ENCODE assay signal across 8 cellular contexts in the genomic region with DNA sequence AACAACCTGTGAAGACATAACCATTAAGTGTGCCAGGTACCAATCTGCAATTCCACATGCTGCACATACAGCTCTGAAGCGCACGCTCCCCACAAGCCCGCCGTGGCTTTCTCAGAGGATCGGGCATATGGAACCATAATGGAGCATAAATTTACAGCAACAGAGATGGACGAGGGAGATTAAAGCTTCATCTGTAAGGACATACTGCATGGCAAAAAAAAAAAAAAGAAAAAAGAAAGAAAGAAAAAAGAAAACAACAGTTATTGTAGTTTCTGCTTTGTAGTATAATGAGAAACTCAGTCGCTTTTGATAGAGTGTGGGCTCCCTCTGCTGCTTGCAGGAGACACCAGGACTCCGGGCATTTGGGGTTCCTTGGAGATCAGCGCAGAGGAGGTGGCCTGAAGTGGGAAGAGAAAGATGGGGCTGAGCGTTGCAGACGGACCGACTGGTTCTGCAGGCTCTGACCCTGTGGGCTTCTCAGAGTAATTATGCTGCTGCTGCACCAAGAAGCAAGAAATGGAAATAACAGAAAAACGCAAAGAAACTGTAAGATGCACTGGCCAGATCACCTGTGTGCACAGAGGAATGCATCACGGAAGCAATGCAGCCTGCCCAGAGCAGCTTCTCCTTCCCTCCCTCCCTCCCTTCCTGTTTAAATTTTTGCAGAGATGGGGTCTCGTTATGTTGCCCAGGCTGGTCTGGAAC. TPM values are rescaled to one million over a fixed set of nuclear protein-coding genes. Genes with fewer than 3 reads are reported as not detected.
DNase-seq lines count a peak whose midpoint lies in the region; ATAC-seq, FAIRE-seq and TF ChIP-seq lines count a peak whose summit lies in the region.

No MANE protein-coding gene starts in this region.

- H3K27ac Mint-ChIP-seq in activated CD4-positive, alpha-beta T cell treated with anti-CD3 and anti-CD28 coated beads, Interleukin-2, amount 10 ng/mL, durations not matched to agents 24 days and 14 days, result no peak overlapping the region

- no peaks in the 10 kb centered on the region for H3K36me3 Mint-ChIP-seq in activated CD4-positive, alpha-beta T cell treated with anti-CD3 and anti-CD28 coated beads, Interleukin-2, amount 10 ng/mL, durations not matched to agents 24 days and 14 days (ENCODE audit: low read depth)

- H3K36me3 ChIP-seq in endothelial cell of umbilical vein (ENCODE audit: control insufficient read depth in 2 of 2, extremely low read depth in 1 of 2, insufficient read depth in 2 of 2, low read length in 2 of 2) (no peaks in the 10 kb centered on the region), transverse colon (no peaks in the 10 kb centered on the region)

- dilution Hi-C loops in endothelial cell of umbilical vein (cut with MboI; ENCODE audit: extremely low pct_ligation_motif_present, low sequenced_read_pairs), result no loop called here

- TF ChIP-seq POLR2A in endothelial cell of umbilical vein (IDR thresholded peaks at IDR 0.05; ENCODE audit: low read depth, low read length), result no peak
- TF ChIP-seq POLR2A in transverse colon (IDR thresholded peaks at IDR 0.05), result no peak

- no peaks in the 10 kb centered on the region for H3K4me1 ChIP-seq in endothelial cell of umbilical vein (ENCODE audit: control insufficient read depth, extremely low read depth, insufficient read depth, low read length)
- H3K4me1 ChIP-seq in transverse colon, result no peaks in the 10 kb centered on the region

- H3K4me3 ChIP-seq in endothelial cell of umbilical vein (replicated peaks in 1 of 3; ENCODE audit: insufficient read depth in 1 of 3, low read depth in 1 of 3, low read length in 3 of 3) (no peak overlapping the region), transverse colon (no peak overlapping the region)

- no peak overlapping the region for H3K9ac ChIP-seq in endothelial cell of umbilical vein (replicated peaks; ENCODE audit: extremely low read depth, insufficient read depth, low read length)

- peaks cover 7% of the 10 kb centered on the region for H3K4me1 Mint-ChIP-seq in activated CD4-positive, alpha-beta T cell treated with anti-CD3 and anti-CD28 coated beads, Interleukin-2, amount 10 ng/mL, durations not matched to agents 24 days and 14 days

- no peak overlapping the region for H3K4me2 ChIP-seq in endothelial cell of umbilical vein (ENCODE audit: insufficient read depth, low read length)

- no peaks in the 10 kb centered on the region for H4K20me1 ChIP-seq in endothelial cell of umbilical vein (replicated peaks; ENCODE audit: control insufficient read depth, extremely low read depth, insufficient read depth, low read length)

- peak; percentile 74 for FAIRE-seq in endothelial cell of umbilical vein (lab: Jason Lieb, UNC)

- no peaks in the 10 kb centered on the region for H3K9me1 ChIP-seq in endothelial cell of umbilical vein (replicated peaks; ENCODE audit: control insufficient read depth, extremely low read depth, insufficient read depth, low read length)

- DNase-seq in C1 segment of cervical spinal cord (lab: John Stamatoyannopoulos, UW), result peak in 9 of 14 donors; percentile 1 to 30 (median 11)
- peak; percentile 10 to 69 for DNase-seq in NCI-H446 (lab: John Stamatoyannopoulos, UW)
- DNase-seq in activated CD4-positive, alpha-beta T cell treated with anti-CD3 and anti-CD28 coated beads, Interleukin-2, amount 10 ng/mL, durations not matched to agents 24 days and 14 days, result peak; percentile 83
- DNase-seq in endothelial cell of umbilical vein (ENCODE audit: low read depth, low spot score), result peak; percentile 37
- peak; percentile 8 for DNase-seq in middle frontal gyrus (ENCODE audit: extremely low spot score, low spot score)
- peak; percentile 56 for DNase-seq in transverse colon

- H3K9me3 ChIP-seq in endothelial cell of umbilical vein (replicated peaks; ENCODE audit: control insufficient read depth, insufficient read depth, low read length), result no peaks in the 10 kb centered on the region
- no peaks in the 10 kb centered on the region for H3K9me3 ChIP-seq in transverse colon

- H3K27ac ChIP-seq in endothelial cell of umbilical vein (ENCODE audit: insufficient read depth, low read depth, low read length), result no peak overlapping the region
- no peak overlapping the region for H3K27ac ChIP-seq in transverse colon

- CTCF ChIA-PET in endothelial cell of umbilical vein (lab: Charles Lee), result interaction anchor here (0.6 to 4.1 kb wide), 14 partner anchors 45 to 1903 kb away, joined by 3 to 39 read pairs (median 6); no protein-coding TSS in a partner anchor

- H3K27me3 Mint-ChIP-seq in activated CD4-positive, alpha-beta T cell treated with anti-CD3 and anti-CD28 coated beads, Interleukin-2, amount 10 ng/mL, durations not matched to agents 24 days and 14 days, result peaks cover 14% of the 10 kb centered on the region

- POLR2A ChIA-PET in endothelial cell of umbilical vein (lab: Charles Lee), result interaction anchor here (0.7 kb wide), 1 partner anchor 309 kb away, joined by 5 read pairs; no protein-coding TSS in a partner anchor

- no TSS peak for BruUV-seq in endothelial cell of umbilical vein (replicated peaks; lab: Mats Ljungman, UMichigan)

- ATAC-seq in GM21619 (IDR thresholded peaks at IDR 0.05; ENCODE audit: unreplicated experiment) (peak; percentile 56), HG02763 (IDR thresholded peaks at IDR 0.05; ENCODE audit: unreplicated experiment) (no peak)

- no peaks in the 10 kb centered on the region for H3K9me3 Mint-ChIP-seq in activated CD4-positive, alpha-beta T cell treated with anti-CD3 and anti-CD28 coated beads, Interleukin-2, amount 10 ng/mL, durations not matched to agents 24 days and 14 days

- H3K27me3 ChIP-seq in endothelial cell of umbilical vein (ENCODE audit: control insufficient read depth in 2 of 2, insufficient read depth in 2 of 2, low read length in 2 of 2), result no peaks in the 10 kb centered on the region
- H3K27me3 ChIP-seq in transverse colon, result no peaks in the 10 kb centered on the region

- no peak overlapping the region for H3K4me3 Mint-ChIP-seq in activated CD4-positive, alpha-beta T cell treated with anti-CD3 and anti-CD28 coated beads, Interleukin-2, amount 10 ng/mL, durations not matched to agents 24 days and 14 days

- H2AFZ ChIP-seq in endothelial cell of umbilical vein (ENCODE audit: low read depth, low read length), result no peak overlapping the region

- no peaks in the 10 kb centered on the region for H3K79me2 ChIP-seq in endothelial cell of umbilical vein (ENCODE audit: control insufficient read depth, insufficient read depth, low read length)

- intact Hi-C loops in activated CD4-positive, alpha-beta T cell treated with anti-CD3 and anti-CD28 coated beads, Interleukin-2, amount 10 ng/mL, durations not matched to agents 24 days and 14 days (cut with micrococcal nuclease), result loop anchor here (1.0 kb wide), 1 partner anchor 230 kb away; no protein-coding TSS in a partner anchor
- intact Hi-C loops in endothelial cell of umbilical vein (cut with micrococcal nuclease) (loop anchor here (1.0 to 10.0 kb wide), 8 partner anchors 105 to 1903 kb away; a partner anchor contains a TSS), transverse colon (cut with DNase I; ENCODE audit: low total_unique reads) (loop anchor here (5.0 kb wide), 1 partner anchor 283 kb away; no protein-coding TSS in a partner anchor)

- in situ Hi-C loops in transverse colon (cut with MboI; ENCODE audit: low pct_ligation_motif_present in 1 of 4, low pct_unique_long_range_greater_than_20kb in 1 of 4, low sequenced_read_pairs in 3 of 4), result loop anchor here (25.0 kb wide), 2 partner anchors 233 to 258 kb away; a partner anchor contains a TSS

- 23 to 34% methylated on average over 11 to 15 of the region's 15 CpGs for WGBS in transverse colon (ENCODE audit: low coverage in 1 of 2), 2 donors

- TF ChIP-seq CTCF in endothelial cell of umbilical vein (IDR thresholded peaks at IDR 0.05; ENCODE audit: extremely low read depth in 1 of 2, insufficient read depth in 1 of 2, low read depth in 1 of 2, low read length in 2 of 2) (peak; percentile 44 to 63), transverse colon (IDR thresholded peaks at IDR 0.05) (peak; percentile 53 to 69 (median 57))

- no peak for TF ChIP-seq EP300 in transverse colon (IDR thresholded peaks at IDR 0.05; ENCODE audit: low read depth)

TF ChIP-seq in endothelial cell of umbilical vein, 7 proteins besides CTCF, POLR2A, EP300 and RAD21:
- no peak for TF ChIP-seq EZH2 (IDR thresholded peaks at IDR 0.05; ENCODE audit: borderline replicate concordance, low read depth, low read length, severe bottlenecking)
- TF ChIP-seq MYC (IDR thresholded peaks at IDR 0.05; ENCODE audit: low read depth, low read length), result no peak
- no peak for TF ChIP-seq FOS (IDR thresholded peaks at IDR 0.05; ENCODE audit: borderline replicate concordance, insufficient read depth, low read length)
- TF ChIP-seq POLR2AphosphoS5 (IDR thresholded peaks at IDR 0.05; ENCODE audit: insufficient read depth, low read depth, low read length), result no peak
- TF ChIP-seq, protein P1, sequence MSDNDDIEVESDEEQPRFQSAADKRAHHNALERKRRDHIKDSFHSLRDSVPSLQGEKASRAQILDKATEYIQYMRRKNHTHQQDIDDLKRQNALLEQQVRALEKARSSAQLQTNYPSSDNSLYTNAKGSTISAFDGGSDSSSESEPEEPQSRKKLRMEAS (IDR thresholded peaks at IDR 0.05; ENCODE audit: insufficient read depth, insufficient read length), result no peak
- TF ChIP-seq GATA2 (IDR thresholded peaks at IDR 0.05; ENCODE audit: insufficient read depth, insufficient read length, low read depth, low read length), result no peak
- TF ChIP-seq JUN (IDR thresholded peaks at IDR 0.05; ENCODE audit: borderline replicate concordance, insufficient read depth, insufficient read length, low read depth), result no peak

RNA-seq across cellular contexts. Expression of a gene that starts 10.8 kb away (rescaled TPM):
- total RNA-seq in activated CD4-positive, alpha-beta T cell treated with anti-CD3 and anti-CD28 coated beads, Interleukin-2, amount 10 ng/mL, durations not matched to agents 24 days and 14 days, result 213 and 231 TPM in 2 replicates
- 154 and 168 TPM in 2 replicates for total RNA-seq in endothelial cell of umbilical vein
- 34.2 and 51.7 TPM in 2 replicates for polyA plus RNA-seq in endothelial cell of umbilical vein
- 100.0 and 147 TPM in 2 replicates for polyA plus RNA-seq in endothelial cell of umbilical vein (2011; cell fraction: cytosol; rRNA removed)
- 46.1 and 73.6 TPM in 2 replicates for polyA plus RNA-seq in endothelial cell of umbilical vein (2011; cell fraction: nucleus; rRNA removed)
- 182 and 264 TPM in 2 replicates for polyA plus RNA-seq in endothelial cell of umbilical vein (2012)
- polyA minus RNA-seq in endothelial cell of umbilical vein, result 9.8 and 15.1 TPM in 2 replicates
- 80.6 TPM for polyA minus RNA-seq in endothelial cell of umbilical vein (2011; cell fraction: cytosol; rRNA and poly(A)+ RNA removed)
- polyA minus RNA-seq in endothelial cell of umbilical vein (2011; cell fraction: nucleus; rRNA and poly(A)+ RNA removed), result 9.2 and 10.9 TPM in 2 replicates
- 100 to 1,000 TPM in 2 of 4 donors, 10 to 100 TPM in 2; 76.7 to 175 (median 106) TPM for total RNA-seq in transverse colon

Comparison
In these comparisons a context has a peak if more than half of its experiments do, and no peak if none do; other contexts are left out.
1. DNase-seq: peak in every context shown above with its lines; median percentile 83 in activated CD4-positive, alpha-beta T cell treated with anti-CD3 and anti-CD28 coated beads, Interleukin-2, amount 10 ng/mL, durations not matched to agents 24 days and 14 days; 56 in transverse colon; 40 in NCI-H446; 37 in endothelial cell of umbilical vein; 11 in C1 segment of cervical spinal cord; 8 in middle frontal gyrus.